9 cellular contexts compared by ENCODE assay signal in genomic region chr2:6877402-6878305, GRCh38. TPM values are rescaled to one million over a fixed set of nuclear protein-coding genes. Genes with fewer than 3 reads are reported as not detected.
DNase-seq lines count a peak whose midpoint lies in the region; ATAC-seq and TF ChIP-seq lines count a peak whose summit lies in the region.
"Had no signal": no experiment of that assay in that cellular context is flagged by ENCODE, and none has a peak within 500 bp of the region (broad histone marks: within the 10 kb centered on the region; RNA-seq: fewer than 3 reads in every experiment).

A gene with protein sequence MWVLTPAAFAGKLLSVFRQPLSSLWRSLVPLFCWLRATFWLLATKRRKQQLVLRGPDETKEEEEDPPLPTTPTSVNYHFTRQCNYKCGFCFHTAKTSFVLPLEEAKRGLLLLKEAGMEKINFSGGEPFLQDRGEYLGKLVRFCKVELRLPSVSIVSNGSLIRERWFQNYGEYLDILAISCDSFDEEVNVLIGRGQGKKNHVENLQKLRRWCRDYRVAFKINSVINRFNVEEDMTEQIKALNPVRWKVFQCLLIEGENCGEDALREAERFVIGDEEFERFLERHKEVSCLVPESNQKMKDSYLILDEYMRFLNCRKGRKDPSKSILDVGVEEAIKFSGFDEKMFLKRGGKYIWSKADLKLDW (plus strand): TSS chr2:6877777. CDS start chr2:6877801, 24 bp downstream.

- ATAC-seq in GM18508 (IDR thresholded peaks at IDR 0.05; ENCODE audit: insufficient read depth, unreplicated experiment), result peak; percentile 71
- ATAC-seq in HG03039 (IDR thresholded peaks at IDR 0.05; ENCODE audit: unreplicated experiment), result peak; percentile 88
- ATAC-seq in right cardiac atrium, result peak; percentile 80 to 90
- peak; percentile 67 to 85 for ATAC-seq in stimulated activated naive B cell treated with anti-CD40 and anti-IgM and Interleukin-4, amounts not matched to agents 10 μg/mL and 1 μg/mL and 100 μg/mL, for 72 hours (replicated peaks)

- 30% methylated on average over 10 of the region's 10 CpGs for WGBS in right cardiac atrium
- 89% methylated on average over 10 of the region's 10 CpGs for WGBS in smooth muscle cell (ENCODE audit: low lambda C conversion rate)

- no peak within 1 kb of the TSS for H3K4me2 ChIP-seq in smooth muscle cell

- H3K27ac ChIP-seq in right cardiac atrium (ENCODE audit: low read length) (peak within 1 kb of the TSS; percentile 71), smooth muscle cell (ENCODE audit: low read depth) (no peak within 1 kb of the TSS)

- POLR2A ChIA-PET in AG04449 (lab: Yijun Ruan, JAX), result no interaction called here

- peak within 1 kb of the TSS; percentile 74 for H3K4me3 Mint-ChIP-seq in activated naive CD4-positive, alpha-beta T cell treated with anti-CD3 and anti-CD28 coated beads, Interleukin-2, amount 10 ng/mL, durations not matched to agents 7 days and 5 days
- H3K4me3 Mint-ChIP-seq in stimulated activated naive B cell treated with anti-CD40 and anti-IgM and Interleukin-4, amounts not matched to agents 10 μg/mL and 1 μg/mL and 100 μg/mL, for 72 hours, result peak within 1 kb of the TSS; percentile 75 to 83

- H3K27me3 Mint-ChIP-seq in activated naive CD4-positive, alpha-beta T cell treated with anti-CD3 and anti-CD28 coated beads, Interleukin-2, amount 10 ng/mL, durations not matched to agents 7 days and 5 days, result peaks cover 4% of the 10 kb centered on the region
- H3K27me3 Mint-ChIP-seq in stimulated activated naive B cell treated with anti-CD40 and anti-IgM and Interleukin-4, amounts not matched to agents 10 μg/mL and 1 μg/mL and 100 μg/mL, for 72 hours, result peaks cover 15 to 17% of the 10 kb centered on the region in 2 donors

- H3K4me1 ChIP-seq in right cardiac atrium (ENCODE audit: control insufficient read depth, insufficient read depth, low read length) (no peaks in the 10 kb centered on the region), smooth muscle cell (ENCODE audit: low read depth) (no peaks in the 10 kb centered on the region)

- peaks cover 80% of the 10 kb centered on the region for H3K4me1 Mint-ChIP-seq in activated naive CD4-positive, alpha-beta T cell treated with anti-CD3 and anti-CD28 coated beads, Interleukin-2, amount 10 ng/mL, durations not matched to agents 7 days and 5 days
- peaks cover 23 to 41% of the 10 kb centered on the region in 2 donors for H3K4me1 Mint-ChIP-seq in stimulated activated naive B cell treated with anti-CD40 and anti-IgM and Interleukin-4, amounts not matched to agents 10 μg/mL and 1 μg/mL and 100 μg/mL, for 72 hours

- no peaks in the 10 kb centered on the region for H3F3A ChIP-seq in smooth muscle cell (ENCODE audit: low read depth)

- peaks cover 4% of the 10 kb centered on the region for H3K9me3 Mint-ChIP-seq in activated naive CD4-positive, alpha-beta T cell treated with anti-CD3 and anti-CD28 coated beads, Interleukin-2, amount 10 ng/mL, durations not matched to agents 7 days and 5 days
- peaks cover 2 to 4% of the 10 kb centered on the region in 2 donors for H3K9me3 Mint-ChIP-seq in stimulated activated naive B cell treated with anti-CD40 and anti-IgM and Interleukin-4, amounts not matched to agents 10 μg/mL and 1 μg/mL and 100 μg/mL, for 72 hours

- H3K27me3 ChIP-seq in right cardiac atrium (ENCODE audit: control insufficient read depth, insufficient read depth), result no peaks in the 10 kb centered on the region
- no peaks in the 10 kb centered on the region for H3K27me3 ChIP-seq in smooth muscle cell (ENCODE audit: low read depth)

- intact Hi-C loops in right cardiac atrium (cut with DNase I), result no loop called here

- DNase-seq in AG04449 (ENCODE audit: low read depth, low spot score), result no peak
- peak; percentile 73 for DNase-seq in NCI-H2171 treated with DMSO at 0.1 percent for 48 hours (lab: John Stamatoyannopoulos, UW)
- peak; percentile 57 for DNase-seq in activated naive CD4-positive, alpha-beta T cell treated with anti-CD3 and anti-CD28 coated beads, Interleukin-2, amount 10 ng/mL, durations not matched to agents 7 days and 5 days
- DNase-seq in right cardiac atrium, result no peak
- no peak for DNase-seq in stimulated activated naive B cell treated with anti-CD40 and anti-IgM and Interleukin-4, amounts not matched to agents 10 μg/mL and 1 μg/mL and 100 μg/mL, for 72 hours
- DNase-seq in smooth muscle cell (lab: John Stamatoyannopoulos, UW; ENCODE audit: unreplicated experiment), result no peak

- no peak within 1 kb of the TSS for H2AFZ ChIP-seq in smooth muscle cell (ENCODE audit: low read depth)

- H3K9ac ChIP-seq in smooth muscle cell (ENCODE audit: low read depth), result no peak within 1 kb of the TSS

- no peaks in the 10 kb centered on the region for H3K79me2 ChIP-seq in smooth muscle cell (ENCODE audit: low read depth)

- no peaks in the 10 kb centered on the region for H4K20me1 ChIP-seq in smooth muscle cell (ENCODE audit: low read depth)

- no peak for TF ChIP-seq CTCF in AG04449 (IDR thresholded peaks at IDR 0.05; ENCODE audit: insufficient read depth, low read length, missing control alignments)
- TF ChIP-seq CTCF in smooth muscle cell (IDR thresholded peaks at IDR 0.05; ENCODE audit: borderline replicate concordance, insufficient read depth, poor library complexity, severe bottlenecking), result no peak

- peak within 1 kb of the TSS; percentile 34 for H3K4me3 ChIP-seq in AG04449 (ENCODE audit: low read depth, low read length)
- peak within 1 kb of the TSS; percentile 66 for H3K4me3 ChIP-seq in right cardiac atrium (ENCODE audit: low read length)
- H3K4me3 ChIP-seq in smooth muscle cell, result no peak within 1 kb of the TSS

- no peaks in the 10 kb centered on the region for H3K9me3 ChIP-seq in right cardiac atrium (ENCODE audit: control insufficient read depth, low read length)
- H3K9me3 ChIP-seq in smooth muscle cell (replicated peaks; ENCODE audit: low read depth), result no peaks in the 10 kb centered on the region

- peaks cover 17% of the 10 kb centered on the region for H3K36me3 Mint-ChIP-seq in activated naive CD4-positive, alpha-beta T cell treated with anti-CD3 and anti-CD28 coated beads, Interleukin-2, amount 10 ng/mL, durations not matched to agents 7 days and 5 days
- H3K36me3 Mint-ChIP-seq in stimulated activated naive B cell treated with anti-CD40 and anti-IgM and Interleukin-4, amounts not matched to agents 10 μg/mL and 1 μg/mL and 100 μg/mL, for 72 hours, result peaks cover 2 to 5% of the 10 kb centered on the region in 2 donors

- peak within 1 kb of the TSS; percentile 87 for H3K27ac Mint-ChIP-seq in activated naive CD4-positive, alpha-beta T cell treated with anti-CD3 and anti-CD28 coated beads, Interleukin-2, amount 10 ng/mL, durations not matched to agents 7 days and 5 days
- no peak within 1 kb of the TSS for H3K27ac Mint-ChIP-seq in stimulated activated naive B cell treated with anti-CD40 and anti-IgM and Interleukin-4, amounts not matched to agents 10 μg/mL and 1 μg/mL and 100 μg/mL, for 72 hours

- CTCF ChIA-PET in AG04449 (lab: Yijun Ruan, JAX), result interaction anchor here (1.5 kb wide), 1 partner anchor 167 kb away, joined by 5 read pairs; no protein-coding TSS in a partner anchor
- CTCF ChIA-PET in activated naive CD4-positive, alpha-beta T cell treated with anti-CD3 and anti-CD28 coated beads, Interleukin-2, amount 10 ng/mL, durations not matched to agents 7 days and 5 days (lab: Charles Lee), result interaction anchor here (0.8 to 6.5 kb wide), 12 partner anchors 10 to 167 kb away, joined by 3 to 116 read pairs (median 4); partner anchors contain the start of genes CMPK2 and RNF144A

- H3K36me3 ChIP-seq in smooth muscle cell (ENCODE audit: low read depth), result no peaks in the 10 kb centered on the region

RNA-seq across cellular contexts. Expression of the gene that starts here (rescaled TPM):
- total RNA-seq in right cardiac atrium, result 1 to 10 TPM; 1.6 to 6.4 (median 5.0) TPM
- polyA plus RNA-seq in right cardiac atrium, result 3.0 TPM
- not detected in 2 replicates for total RNA-seq in smooth muscle cell
- polyA plus RNA-seq in smooth muscle cell, result not detected in 2 replicates
- total RNA-seq: H1 had no signal
- polyA plus RNA-seq: H1 had no signal

Comparison
In these comparisons a context has a peak if more than half of its experiments do, and no peak if none do; other contexts are left out.
1. DNase-seq: peak in NCI-H2171 treated with DMSO at 0.1 percent for 48 hours (single experiment) and activated naive CD4-positive, alpha-beta T cell treated with anti-CD3 and anti-CD28 coated beads, Interleukin-2, amount 10 ng/mL, durations not matched to agents 7 days and 5 days (single experiment); none in AG04449 (single experiment), right cardiac atrium (0 of 3), stimulated activated naive B cell treated with anti-CD40 and anti-IgM and Interleukin-4, amounts not matched to agents 10 μg/mL and 1 μg/mL and 100 μg/mL, for 72 hours (single experiment) and smooth muscle cell (single experiment).
2. Peak in every context shown above with its lines, with median percentiles within 50 percentile points of each other: ATAC-seq.